1 cellular context compared by ENCODE assay signal in the genomic region with DNA sequence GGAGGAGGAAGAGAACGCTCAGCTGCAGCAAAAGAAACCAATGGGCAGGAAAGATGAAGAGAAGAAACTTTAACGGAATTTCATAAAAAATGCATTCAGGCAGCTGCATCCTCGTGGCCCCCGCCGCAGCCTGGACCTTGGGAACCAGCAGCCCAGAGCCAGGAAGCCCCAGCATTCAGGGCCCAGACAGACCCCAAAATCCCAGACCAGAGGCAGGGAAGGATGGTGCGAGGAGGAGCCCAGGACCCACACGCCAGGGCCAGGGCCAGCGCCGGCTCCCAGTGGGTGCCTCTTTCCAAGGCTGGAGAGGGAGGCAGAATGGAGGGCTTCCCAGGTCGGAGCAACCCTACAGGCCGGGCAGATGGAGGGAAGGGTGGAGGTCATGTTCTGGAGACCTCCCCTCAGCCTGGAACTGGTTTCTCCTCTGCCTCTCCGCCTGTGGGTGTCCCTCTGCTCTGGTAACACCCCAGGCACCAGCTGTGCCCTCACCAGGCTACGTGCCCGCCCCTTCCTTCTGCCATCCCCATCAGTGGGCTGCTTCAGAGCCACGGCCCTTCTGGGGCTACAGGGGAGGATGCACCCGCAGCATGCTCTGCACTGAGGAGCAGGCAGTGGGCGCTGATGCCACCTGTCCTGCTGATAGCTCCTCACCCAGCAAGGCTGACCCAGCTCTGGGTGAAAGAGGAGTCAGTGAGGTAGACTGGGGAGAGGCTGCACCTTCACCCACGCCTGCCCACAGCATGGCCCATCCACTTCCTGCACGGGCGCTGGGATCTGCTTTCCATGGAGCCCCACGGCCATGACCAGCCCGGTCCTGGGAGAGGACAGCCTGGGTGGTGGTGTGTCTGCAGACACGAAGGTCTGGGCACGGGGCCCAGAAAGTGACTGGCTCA.
TF ChIP-seq lines count a peak whose summit lies in the region.

No MANE protein-coding gene starts in this region.

TF ChIP-seq in endothelial cell of umbilical vein, 7 proteins besides CTCF, POLR2A, EP300 and RAD21:
- TF ChIP-seq, protein P1, sequence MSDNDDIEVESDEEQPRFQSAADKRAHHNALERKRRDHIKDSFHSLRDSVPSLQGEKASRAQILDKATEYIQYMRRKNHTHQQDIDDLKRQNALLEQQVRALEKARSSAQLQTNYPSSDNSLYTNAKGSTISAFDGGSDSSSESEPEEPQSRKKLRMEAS (IDR thresholded peaks at IDR 0.05; ENCODE audit: insufficient read depth, insufficient read length) = no peak
- TF ChIP-seq MYC (IDR thresholded peaks at IDR 0.05; ENCODE audit: low read depth, low read length) (no peak), JUN (IDR thresholded peaks at IDR 0.05; ENCODE audit: borderline replicate concordance, insufficient read depth, insufficient read length, low read depth) (no peak), EZH2 (IDR thresholded peaks at IDR 0.05; ENCODE audit: borderline replicate concordance, low read depth, low read length, severe bottlenecking) (no peak), FOS (IDR thresholded peaks at IDR 0.05; ENCODE audit: borderline replicate concordance, insufficient read depth, low read length) (no peak), POLR2AphosphoS5 (IDR thresholded peaks at IDR 0.05; ENCODE audit: insufficient read depth, low read depth, low read length) (no peak), GATA2 (IDR thresholded peaks at IDR 0.05; ENCODE audit: insufficient read depth, insufficient read length, low read depth, low read length) (no peak)
TF ChIP-seq in endothelial cell of umbilical vein: peak in this region for 0.
